8 cellular contexts compared by ENCODE assay signal in the genomic region with DNA sequence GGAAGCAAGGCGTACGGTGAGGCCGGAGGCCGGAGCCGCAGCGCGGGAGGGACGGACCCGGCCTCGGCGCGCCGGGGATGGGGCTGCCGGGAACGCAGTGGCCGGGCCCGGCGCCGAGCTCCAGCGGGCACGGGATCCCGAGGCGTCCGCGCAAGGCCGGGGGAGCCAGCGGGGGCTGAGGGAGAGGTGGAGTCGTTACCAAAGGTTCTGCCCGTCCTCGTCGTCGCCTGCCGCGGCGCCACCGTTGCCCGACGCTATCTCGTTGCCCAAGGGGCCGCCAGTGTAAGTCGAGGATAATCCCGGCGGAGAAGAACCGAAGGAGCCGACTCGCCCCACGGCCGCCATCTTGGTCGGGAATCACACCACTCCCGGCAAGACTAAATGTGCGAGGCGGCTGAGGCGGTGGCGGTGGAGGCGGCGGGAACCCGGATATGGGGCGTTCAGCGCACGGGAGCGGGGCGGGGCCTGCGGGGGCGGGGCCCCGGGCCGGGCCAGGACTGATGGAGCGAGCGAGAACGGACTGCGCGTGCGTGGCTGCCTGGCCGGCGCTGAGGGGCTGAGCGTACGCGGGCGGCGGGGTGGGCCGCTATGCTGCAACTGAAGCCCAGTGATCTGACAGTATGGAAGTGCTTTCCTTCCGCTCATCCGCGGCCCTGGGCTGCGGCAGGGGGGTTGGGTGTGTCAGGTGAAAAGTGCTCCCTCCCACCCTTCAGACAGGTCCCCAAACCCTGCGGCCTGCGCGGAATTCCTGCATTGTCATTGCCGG. TPM values are rescaled to one million over a fixed set of nuclear protein-coding genes. Genes with fewer than 3 reads are reported as not detected.
DNase-seq lines count a peak whose midpoint lies in the region; ATAC-seq and TF ChIP-seq lines count a peak whose summit lies in the region.

TSS of gene DYNC1LI1 (minus strand) at position 433 of the 766 bp plus-strand sequence. CDS start at position 345, 88 bp downstream.

- POLR2A ChIA-PET in activated CD4-positive, alpha-beta T cell treated with anti-CD3 and anti-CD28 coated beads, Interleukin-2, amount 10 ng/mL, durations not matched to agents 7 days and 5 days (lab: Charles Lee): no interaction called here

- peak within 1 kb of the TSS; percentile 90 for H3K27ac Mint-ChIP-seq in activated CD4-positive, alpha-beta T cell treated with anti-CD3 and anti-CD28 coated beads, Interleukin-2, amount 10 ng/mL, durations not matched to agents 7 days and 5 days

- H3K4me3 Mint-ChIP-seq in activated CD4-positive, alpha-beta T cell treated with anti-CD3 and anti-CD28 coated beads, Interleukin-2, amount 10 ng/mL, durations not matched to agents 7 days and 5 days: peak within 1 kb of the TSS; percentile 84

- H3K9me3 Mint-ChIP-seq in activated CD4-positive, alpha-beta T cell treated with anti-CD3 and anti-CD28 coated beads, Interleukin-2, amount 10 ng/mL, durations not matched to agents 7 days and 5 days: no peaks in the 10 kb centered on the region

- peak within 1 kb of the TSS; percentile 92 to 99 (median 97) for H3K27ac ChIP-seq in BLaER1 treated with 17β-estradiol and CSF1 and Interleukin-3, amounts not matched to agents 10 nM and 100 nM
- peak within 1 kb of the TSS; percentile 89 to 99 for H3K27ac ChIP-seq in coronary artery

- TF ChIP-seq CTCF in coronary artery (IDR thresholded peaks at IDR 0.05): no peak

- peaks cover 26% of the 10 kb centered on the region for H3K4me1 Mint-ChIP-seq in activated CD4-positive, alpha-beta T cell treated with anti-CD3 and anti-CD28 coated beads, Interleukin-2, amount 10 ng/mL, durations not matched to agents 7 days and 5 days

- no peaks in the 10 kb centered on the region for H3K27me3 ChIP-seq in BLaER1 treated with 17β-estradiol and CSF1 and Interleukin-3, amounts not matched to agents 10 nM and 100 nM

- peak within 1 kb of the TSS; percentile 92 to 99 (median 99) for H3K9ac ChIP-seq in BLaER1 treated with 17β-estradiol and CSF1 and Interleukin-3, amounts not matched to agents 10 nM and 100 nM

- DNase-seq in NCI-H69 (lab: John Stamatoyannopoulos, UW) (peak; percentile 92), coronary artery (ENCODE audit: low spot score) (peak; percentile 95), left colon (peak; percentile 95 to 97)
- peak; percentile 91 for DNase-seq in activated CD4-positive, alpha-beta T cell treated with anti-CD3 and anti-CD28 coated beads, Interleukin-2, amount 10 ng/mL, durations not matched to agents 7 days and 5 days
- peak; percentile 92 to 98 for DNase-seq in stimulated activated CD4-positive, alpha-beta T cell treated with anti-CD3 and anti-CD28 coated beads, Interleukin-1b, Interleukin-23, amount 100 ng/mL, for 4 hours (ENCODE audit: low read depth in 2 of 2)

- intact Hi-C loops in left colon (cut with DNase I, micrococcal nuclease): no loop called here

- peak within 1 kb of the TSS; percentile 79 to 99 (median 96) for H3K4me3 ChIP-seq in BLaER1 treated with 17β-estradiol and CSF1 and Interleukin-3, amounts not matched to agents 10 nM and 100 nM
- H3K4me3 ChIP-seq in coronary artery: peak within 1 kb of the TSS; percentile 97

- ATAC-seq in GM19372 (IDR thresholded peaks at IDR 0.05; ENCODE audit: low read depth, unreplicated experiment) (peak; percentile 85), HG03521 (IDR thresholded peaks at IDR 0.05; ENCODE audit: unreplicated experiment) (peak; percentile 92), left colon (peak; percentile 98)

- CTCF ChIA-PET in activated CD4-positive, alpha-beta T cell treated with anti-CD3 and anti-CD28 coated beads, Interleukin-2, amount 10 ng/mL, durations not matched to agents 7 days and 5 days (lab: Charles Lee): no interaction called here

- H3K36me3 Mint-ChIP-seq in activated CD4-positive, alpha-beta T cell treated with anti-CD3 and anti-CD28 coated beads, Interleukin-2, amount 10 ng/mL, durations not matched to agents 7 days and 5 days (ENCODE audit: low read depth): peaks cover 13% of the 10 kb centered on the region

- H3K4me2 ChIP-seq in BLaER1 treated with 17β-estradiol and CSF1 and Interleukin-3, amounts not matched to agents 10 nM and 100 nM: peak within 1 kb of the TSS; percentile 84 to 95 (median 92)

- H3K36me3 ChIP-seq in BLaER1 treated with 17β-estradiol and CSF1 and Interleukin-3, amounts not matched to agents 10 nM and 100 nM: peaks cover 11 to 28% (median 20%) of the 10 kb centered on the region in 11 experiments

- peaks cover 22 to 68% (median 46%) of the 10 kb centered on the region in 10 experiments for H3K4me1 ChIP-seq in BLaER1 treated with 17β-estradiol and CSF1 and Interleukin-3, amounts not matched to agents 10 nM and 100 nM

- H3K9me3 ChIP-seq in BLaER1 treated with 17β-estradiol and CSF1 and Interleukin-3, amounts not matched to agents 10 nM and 100 nM (replicated peaks in 1 of 11): 0 out of 22 replicates have a peak, but pooled peaks cover 0 to 4% (median 0%) of the 10 kb centered on the region in 11 experiments

- peaks cover 27 to 49% (median 42%) of the 10 kb centered on the region in 11 experiments; a peak in 20 of 22 replicates for H4K20me1 ChIP-seq in BLaER1 treated with 17β-estradiol and CSF1 and Interleukin-3, amounts not matched to agents 10 nM and 100 nM

- H3K27me3 Mint-ChIP-seq in activated CD4-positive, alpha-beta T cell treated with anti-CD3 and anti-CD28 coated beads, Interleukin-2, amount 10 ng/mL, durations not matched to agents 7 days and 5 days: no peaks in the 10 kb centered on the region

RNA-seq across cellular contexts. Expression of gene DYNC1LI1, which starts in this region (rescaled TPM):
- total RNA-seq in activated CD4-positive, alpha-beta T cell treated with anti-CD3 and anti-CD28 coated beads, Interleukin-2, amount 10 ng/mL, durations not matched to agents 7 days and 5 days: 10 to 100 TPM; 26.9 to 28.3 TPM
- 10 to 100 TPM; 18.5 to 19.5 TPM for total RNA-seq in left colon

Comparison
In these comparisons a context has a peak if more than half of its experiments do, and no peak if none do; other contexts are left out.
1. Peak in every context shown above with its lines: DNase-seq, ATAC-seq, H3K4me3 ChIP-seq and H3K27ac ChIP-seq.